In the genomic region with DNA sequence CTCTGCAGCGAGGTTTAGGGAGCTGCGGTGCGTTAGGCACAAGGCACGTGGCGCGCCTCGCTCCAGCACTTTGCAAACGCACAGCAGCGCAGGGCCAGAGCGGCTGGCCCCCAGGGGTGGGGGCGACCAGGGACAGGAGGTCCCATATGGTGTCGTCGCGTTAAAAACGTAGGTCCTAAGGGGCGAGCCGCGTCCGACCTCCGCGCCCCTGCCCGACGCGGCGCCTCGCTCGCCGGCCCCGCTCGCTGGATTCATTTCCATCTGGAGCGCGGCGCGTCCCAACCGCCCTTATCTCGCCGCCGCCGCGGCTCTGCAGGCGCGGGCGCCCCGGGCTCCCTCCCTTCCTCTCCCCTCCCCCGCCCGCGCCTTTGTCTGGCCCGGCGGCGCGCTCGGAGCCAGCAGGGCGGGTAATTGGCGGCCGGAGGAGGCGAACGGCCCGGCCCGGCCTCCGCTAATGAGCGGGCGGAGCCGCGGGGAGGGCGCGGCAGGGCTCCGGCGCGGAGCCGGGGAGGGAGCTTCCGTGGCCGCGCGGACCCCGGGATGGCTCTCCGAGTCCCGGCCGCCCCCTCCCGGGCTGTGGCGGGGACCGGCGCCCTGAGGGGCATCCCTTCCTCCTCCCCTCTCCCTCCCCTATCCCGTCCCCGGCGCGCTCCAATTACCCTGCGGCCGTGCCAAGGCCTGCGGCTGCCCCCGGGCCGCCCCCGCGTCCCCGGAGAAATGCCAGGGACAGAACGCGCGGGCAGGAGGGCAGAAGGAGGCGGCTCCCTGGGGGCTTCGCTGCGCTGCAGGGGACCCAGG, we compare ENCODE assay signal across 8 cellular contexts.
DNase-seq lines count a peak whose midpoint lies in the region; ATAC-seq and TF ChIP-seq lines count a peak whose summit lies in the region.

No MANE protein-coding gene starts in this region.

- peak overlapping the region; percentile 37 to 61 for H3K4me3 ChIP-seq in ascending aorta
- peak overlapping the region; percentile 26 for H3K4me3 ChIP-seq in right cardiac atrium (ENCODE audit: low read length)

- no peak for TF ChIP-seq CTCF in ascending aorta (IDR thresholded peaks at IDR 0.05)

- DNase-seq in NCI-H524 (lab: John Stamatoyannopoulos, UW) (peak; percentile 48 to 73), NCI-H524 treated with DMSO at 0.1 percent for 48 hours (lab: John Stamatoyannopoulos, UW) (no peak), NCI-H526 (lab: John Stamatoyannopoulos, UW) (peak; percentile 65 to 94), ascending aorta (ENCODE audit: low spot score in 2 of 2) (peak in 1 of 2 donors; percentile 71), right cardiac atrium (peak; percentile 74 to 93 (median 90)), putamen (ENCODE audit: low spot score) (peak; percentile 83), T-helper 9 cell (no peak)

- peak; percentile 94 to 96 for ATAC-seq in right cardiac atrium
- ATAC-seq in GM21360 (IDR thresholded peaks at IDR 0.05; ENCODE audit: unreplicated experiment): no peak

- H3K4me1 ChIP-seq in ascending aorta (peaks cover 0 to 4% of the 10 kb centered on the region in 2 donors), right cardiac atrium (ENCODE audit: control insufficient read depth, insufficient read depth, low read length) (peaks cover 5% of the 10 kb centered on the region)

- intact Hi-C loops in ascending aorta (cut with DNase I) (loop anchor here (5.0 kb wide), 1 partner anchor 41 kb away; no protein-coding TSS in a partner anchor), right cardiac atrium (cut with DNase I) (no loop called here)

- H3K9me3 ChIP-seq in ascending aorta: no peaks in the 10 kb centered on the region
- no peaks in the 10 kb centered on the region for H3K9me3 ChIP-seq in right cardiac atrium (ENCODE audit: control insufficient read depth, low read length)

- H3K27me3 ChIP-seq in ascending aorta (no peaks in the 10 kb centered on the region), right cardiac atrium (ENCODE audit: control insufficient read depth, insufficient read depth) (no peaks in the 10 kb centered on the region)

- H3K27ac ChIP-seq in ascending aorta: peak overlapping the region; percentile 51 to 52
- H3K27ac ChIP-seq in right cardiac atrium (ENCODE audit: low read length): peak overlapping the region; percentile 5

- H3K36me3 ChIP-seq in ascending aorta: no peaks in the 10 kb centered on the region

- WGBS in right cardiac atrium: under 1% methylated on average over 79 of the region's 100 CpGs

Comparison
In these comparisons a context has a peak if more than half of its experiments do, and no peak if none do; other contexts are left out.
1. DNase-seq: peak in NCI-H524 (2 of 2), NCI-H526 (2 of 2), right cardiac atrium (3 of 3) and putamen (single experiment); none in NCI-H524 treated with DMSO at 0.1 percent for 48 hours (single experiment) and T-helper 9 cell (single experiment).